ENCODE assay signal across 1 cellular context in genomic region chr4:154444958-154445357, GRCh38.
A peak's percentile ranks its signal among the peaks of the same experiment; 100 is the strongest.
TF ChIP-seq lines count a peak whose summit lies in the region.

No MANE protein-coding gene starts in this region.

TF ChIP-seq in K562, 482 proteins besides CTCF, POLR2A, EP300 and RAD21 (continued from another document and continues in another):
- TF ChIP-seq AFF4 (CRISPR knock-in tag; IDR thresholded peaks at IDR 0.05) (no peak), BRD9 (IDR thresholded peaks at IDR 0.05; ENCODE audit: low read depth, partially characterized antibody) (no peak), KLF6 (CRISPR knock-in tag; IDR thresholded peaks at IDR 0.05; ENCODE audit: borderline replicate concordance) (no peak), ARID3A (IDR thresholded peaks at IDR 0.05; ENCODE audit: borderline replicate concordance, low read depth, low read length) (0 out of 2 replicates have a peak, but pooled peaks have one; percentile 64), ATF2 (CRISPR knock-in tag; IDR thresholded peaks at IDR 0.05) (no peak), ZFP30 (CRISPR knock-in tag; IDR thresholded peaks at IDR 0.05; ENCODE audit: borderline replicate concordance) (no peak), WHSC1 (IDR thresholded peaks at IDR 0.05; ENCODE audit: low read length) (no peak), CHD1 (IDR thresholded peaks at IDR 0.05; ENCODE audit: low read length) (no peak), SNRNP70 (optimal IDR thresholded peaks at IDR 0.05; ENCODE audit: low read depth, low read length) (no peak), CBX3 (IDR thresholded peaks at IDR 0.05; ENCODE audit: borderline replicate concordance in 1 of 2, low read length in 2 of 2) (peak in 1 of 2 experiments; percentile 68; a peak in 1 of 3 replicates), ZNF311 (CRISPR knock-in tag; IDR thresholded peaks at IDR 0.05) (no peak), OTX1 (CRISPR knock-in tag; IDR thresholded peaks at IDR 0.05) (no peak), IRF2 (CRISPR knock-in tag; IDR thresholded peaks at IDR 0.05) (no peak), MTA3 (IDR thresholded peaks at IDR 0.05; ENCODE audit: borderline replicate concordance) (no peak), L3MBTL2 (IDR thresholded peaks at IDR 0.05) (no peak), DPF2 (IDR thresholded peaks at IDR 0.05) (peak; percentile 86), NFYB (IDR thresholded peaks at IDR 0.05; ENCODE audit: extremely low read depth, insufficient read length) (no peak), CREB1 (IDR thresholded peaks at IDR 0.05) (peak; percentile 22; the same call in 1 of the 2 replicates), CREB1 (CRISPR knock-in tag; IDR thresholded peaks at IDR 0.05) (no peak), TARDBP (IDR thresholded peaks at IDR 0.05) (no peak), ZNF592 (IDR thresholded peaks at IDR 0.05) (peak; percentile 45; the same call in 1 of the 2 replicates), KDM5B (IDR thresholded peaks at IDR 0.05; ENCODE audit: insufficient replicate concordance, low read depth, low read length) (no peak), TAL1 (IDR thresholded peaks at IDR 0.05) (peak; percentile 82), ZNF740 (CRISPR knock-in tag; IDR thresholded peaks at IDR 0.05) (no peak), ZNF740 (tag; IDR thresholded peaks at IDR 0.05) (no peak), NUFIP1 (IDR thresholded peaks at IDR 0.05; ENCODE audit: partially characterized antibody) (no peak), ZNF699 (CRISPR knock-in tag; IDR thresholded peaks at IDR 0.05; ENCODE audit: insufficient replicate concordance) (no peak), ZNF174 (CRISPR knock-in tag; IDR thresholded peaks at IDR 0.05) (no peak), MED1 (CRISPR knock-in tag; IDR thresholded peaks at IDR 0.05; ENCODE audit: borderline replicate concordance) (no peak), ILK (tag; IDR thresholded peaks at IDR 0.05; ENCODE audit: borderline replicate concordance, low read depth) (no peak), ZNF695 (CRISPR knock-in tag; IDR thresholded peaks at IDR 0.05) (no peak), ZNF239 (CRISPR knock-in tag; IDR thresholded peaks at IDR 0.05) (no peak), FOXK2 (conservative IDR thresholded peaks at IDR 0.05 in 1 of 2, IDR thresholded peaks at IDR 0.05 in 1 of 2; ENCODE audit: low read depth in 2 of 2) (no peak), HIVEP1 (CRISPR knock-in tag; IDR thresholded peaks at IDR 0.05) (no peak), YY1 (IDR thresholded peaks at IDR 0.05; ENCODE audit: borderline replicate concordance in 1 of 3, control insufficient read depth in 1 of 3, extremely low read depth in 1 of 3, insufficient read depth in 3 of 3, insufficient read length in 1 of 3, insufficient replicate concordance in 2 of 3, low read depth in 1 of 3, low read length in 2 of 3) (peak in 1 of 3 experiments; percentile 53), ZNF584 (CRISPR knock-in tag; IDR thresholded peaks at IDR 0.05; ENCODE audit: low read depth) (no peak), STAT5B (CRISPR knock-in tag; IDR thresholded peaks at IDR 0.05) (no peak), ZBTB33 (CRISPR knock-in tag; IDR thresholded peaks at IDR 0.05) (no peak), ZFP1 (CRISPR knock-in tag; IDR thresholded peaks at IDR 0.05) (no peak), ZNF197 (CRISPR knock-in tag; IDR thresholded peaks at IDR 0.05; ENCODE audit: low read depth) (no peak), ZNF780A (CRISPR knock-in tag; IDR thresholded peaks at IDR 0.05) (no peak), NR0B1 (IDR thresholded peaks at IDR 0.05; ENCODE audit: partially characterized antibody) (no peak), TAF1 (IDR thresholded peaks at IDR 0.05; ENCODE audit: control insufficient read depth, extremely low read depth, insufficient read depth, low read length, severe bottlenecking) (no peak), CCAR2 (IDR thresholded peaks at IDR 0.05; ENCODE audit: low read depth, low read length) (no peak), HNRNPUL1 (IDR thresholded peaks at IDR 0.05; ENCODE audit: low read length) (no peak), RBFOX2 (IDR thresholded peaks at IDR 0.05; ENCODE audit: low read depth, low read length) (no peak), ZBTB8A (IDR thresholded peaks at IDR 0.05; ENCODE audit: partially characterized antibody) (no peak), SMARCA4 (IDR thresholded peaks at IDR 0.05) (peak; percentile 80), MCM7 (IDR thresholded peaks at IDR 0.05) (no peak), RBM25 (IDR thresholded peaks at IDR 0.05; ENCODE audit: low read depth, low read length, severe bottlenecking) (no peak), PTRF (tag; IDR thresholded peaks at IDR 0.05) (no peak), ETS1 (conservative IDR thresholded peaks at IDR 0.05; ENCODE audit: control insufficient read depth, low read depth, low read length) (no peak), TEAD4 (IDR thresholded peaks at IDR 0.05; ENCODE audit: low read length) (peak; percentile 88), TEAD4 (CRISPR knock-in tag; IDR thresholded peaks at IDR 0.05; ENCODE audit: borderline replicate concordance) (no peak), RFX1 (IDR thresholded peaks at IDR 0.05) (no peak), FUS (optimal IDR thresholded peaks at IDR 0.05; ENCODE audit: low read depth, low read length) (no peak), ZNF586 (CRISPR knock-in tag; conservative IDR thresholded peaks at IDR 0.05) (no peak), HNRNPLL (IDR thresholded peaks at IDR 0.05; ENCODE audit: low read depth, low read length, poor library complexity, severe bottlenecking) (no peak), ZNF324 (CRISPR knock-in tag; IDR thresholded peaks at IDR 0.05) (no peak), KDM4B (IDR thresholded peaks at IDR 0.05; ENCODE audit: borderline replicate concordance in 2 of 2, low read depth in 1 of 2) (no peak), E2F3 (CRISPR knock-in tag; IDR thresholded peaks at IDR 0.05) (no peak)
